Comparison of ENCODE assay signal across 25 cellular contexts in genomic region chr5:152511531-152512132, GRCh38.
"Had no signal": no experiment of that assay in that cellular context is flagged by ENCODE, and none has a peak within 500 bp of the region (broad histone marks: within the 10 kb centered on the region; RNA-seq: fewer than 3 reads in every experiment).

No MANE protein-coding gene starts in this region.

- H3K36me3 ChIP-seq: ovary, thyroid gland, WERI-Rb-1 had no signal

- H3K4me1 Mint-ChIP-seq: activated naive CD4-positive, alpha-beta T cell treated with anti-CD3 and anti-CD28 coated beads, Interleukin-2, amount 50 U/mL, for 24 hours; memory B cell had no signal

- H3K4me1 ChIP-seq: body of pancreas, psoas muscle, thyroid gland had no signal

- FAIRE-seq: endothelial cell of umbilical vein, TTC549 had no signal

- H3K36me3 Mint-ChIP-seq: activated naive CD4-positive, alpha-beta T cell treated with anti-CD3 and anti-CD28 coated beads, Interleukin-2, amount 50 U/mL, for 24 hours; memory B cell had no signal

- H3K27ac ChIP-seq: body of pancreas, ovary, psoas muscle, thyroid gland, WERI-Rb-1 had no signal

- H3K4me3 Mint-ChIP-seq: activated CD8-positive, alpha-beta T cell treated with anti-CD3 and anti-CD28 coated beads, Interleukin-2, amount 10 ng/mL, durations not matched to agents 7 days and 5 days; activated naive CD4-positive, alpha-beta T cell treated with anti-CD3 and anti-CD28 coated beads, Interleukin-2, amount 50 U/mL, for 24 hours; memory B cell; stimulated activated naive CD8-positive, alpha-beta T cell treated with anti-CD3 and anti-CD28 coated beads, Interleukin-15, Interleukin-2, amounts not matched to agents 100 ng/mL and 50 ng/mL, for 24 hours had no signal

- H3K27me3 ChIP-seq: body of pancreas, ovary, thyroid gland had no signal

- H3K27ac Mint-ChIP-seq: activated CD8-positive, alpha-beta T cell treated with anti-CD3 and anti-CD28 coated beads, Interleukin-2, amount 10 ng/mL, durations not matched to agents 7 days and 5 days; activated naive CD4-positive, alpha-beta T cell treated with anti-CD3 and anti-CD28 coated beads, Interleukin-2, amount 50 U/mL, for 24 hours; memory B cell; stimulated activated naive CD8-positive, alpha-beta T cell treated with anti-CD3 and anti-CD28 coated beads, Interleukin-15, Interleukin-2, amounts not matched to agents 100 ng/mL and 50 ng/mL, for 24 hours had no signal

- H3K4me3 ChIP-seq: body of pancreas, ovary, psoas muscle, thyroid gland had no signal

- H3K9me3 Mint-ChIP-seq: activated naive CD4-positive, alpha-beta T cell treated with anti-CD3 and anti-CD28 coated beads, Interleukin-2, amount 50 U/mL, for 24 hours; memory B cell; stimulated activated naive CD8-positive, alpha-beta T cell treated with anti-CD3 and anti-CD28 coated beads, Interleukin-15, Interleukin-2, amounts not matched to agents 100 ng/mL and 50 ng/mL, for 24 hours had no signal

- H3K9me3 ChIP-seq: body of pancreas, ovary, psoas muscle, thyroid gland had no signal

- DNase-seq: activated CD4-positive, alpha-beta T cell treated with anti-CD3 and anti-CD28 coated beads for 1 hour; activated CD4-positive, alpha-beta T cell treated with anti-CD3 and anti-CD28 coated beads, Interleukin-2, amount 50 U/mL, for 1 hour; activated CD8-positive, alpha-beta T cell treated with anti-CD3 and anti-CD28 coated beads, Interleukin-2, amount 10 ng/mL, durations not matched to agents 7 days and 5 days; activated gamma-delta T cell treated with Interleukin-2 at 50 U/mL for 16 hours; activated T-cell treated with anti-CD3 and anti-CD28 coated beads, Interleukin-2, amount 50 U/mL, for 1 hour; anterior cingulate cortex; body of pancreas; dermis blood vessel endothelial cell; effector memory CD4-positive, alpha-beta T cell; foreskin melanocyte; islet precursor cell; left colon; ovary; psoas muscle; right cardiac atrium; stimulated activated CD4-positive, alpha-beta T cell treated with anti-CD3 and anti-CD28 coated beads, Interleukin-12 subunit alpha, Interleukin-12 subunit beta, amount 100 ng/mL, for 4 hours; substantia nigra; T-helper 1 cell; thyroid gland; WERI-Rb-1 had no signal
